ENCODE assay signal across 16 cellular contexts in the genomic region with DNA sequence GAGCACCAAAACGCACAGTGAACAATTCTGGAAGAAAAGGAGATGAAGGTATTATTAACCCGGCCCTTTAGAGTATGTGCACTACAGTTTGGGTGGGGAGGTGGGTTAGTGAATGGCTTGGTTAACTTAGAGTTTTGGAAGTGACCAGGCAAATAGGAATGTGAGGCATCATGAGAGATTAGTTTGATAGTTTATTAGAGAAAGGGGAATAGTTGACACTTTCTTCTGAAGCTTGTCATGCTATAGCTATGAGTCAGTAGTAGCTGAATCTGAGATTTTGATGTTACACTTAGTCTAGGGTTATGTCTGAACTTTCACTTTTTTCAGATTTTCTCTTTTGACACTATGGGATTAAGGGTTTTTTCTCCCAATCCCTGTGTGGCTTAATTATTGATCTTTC.
"Had no signal": no experiment of that assay in that cellular context is flagged by ENCODE, and none has a peak within 500 bp of the region (broad histone marks: within the 10 kb centered on the region; RNA-seq: fewer than 3 reads in every experiment).

No MANE protein-coding gene starts in this region.

- H3K27me3 ChIP-seq: esophagus muscularis mucosa, left lung, sigmoid colon, upper lobe of right lung had no signal

- H3K4me1 ChIP-seq: esophagus muscularis mucosa, left lung, sigmoid colon, upper lobe of right lung had no signal

- H3K27ac Mint-ChIP-seq: activated CD8-positive, alpha-beta T cell treated with anti-CD3 and anti-CD28 coated beads for 36 hours; activated naive CD8-positive, alpha-beta T cell treated with anti-CD3 and anti-CD28 coated beads, Interleukin-2, amount 50 U/mL, for 24 hours; activated T-cell treated with anti-CD3 and anti-CD28 coated beads, Interleukin-2, amount 50 U/mL, for 72 hours; nephron; stimulated activated naive CD8-positive, alpha-beta T cell treated with anti-CD3 and anti-CD28 coated beads, Interleukin-15, Interleukin-2, amounts not matched to agents 100 ng/mL and 50 ng/mL, for 24 hours had no signal

- DNase-seq: activated CD4-positive, alpha-beta T cell treated with anti-CD3 and anti-CD28 coated beads for 4 hours; activated CD8-positive, alpha-beta memory T cell treated with anti-CD3 and anti-CD28 coated beads, Interleukin-2, amount 50 U/mL, for 4 hours; activated CD8-positive, alpha-beta T cell treated with anti-CD3 and anti-CD28 coated beads for 36 hours; activated naive CD4-positive, alpha-beta T cell treated with Interleukin-2 at 50 U/mL for 16 hours; activated naive CD8-positive, alpha-beta T cell treated with anti-CD3 and anti-CD28 coated beads, Interleukin-2, amount 50 U/mL, for 24 hours; activated T-cell treated with anti-CD3 and anti-CD28 coated beads, Interleukin-2, amount 50 U/mL, for 72 hours; left lung; mesendoderm; sigmoid colon; stimulated activated CD4-positive, alpha-beta T cell treated with anti-CD3 and anti-CD28 coated beads, Interleukin-4, amount 100 ng/mL, for 24 hours; T-helper 1 cell; upper lobe of right lung; WERI-Rb-1 had no signal

- H3K27me3 Mint-ChIP-seq: activated naive CD8-positive, alpha-beta T cell treated with anti-CD3 and anti-CD28 coated beads, Interleukin-2, amount 50 U/mL, for 24 hours; stimulated activated naive CD8-positive, alpha-beta T cell treated with anti-CD3 and anti-CD28 coated beads, Interleukin-15, Interleukin-2, amounts not matched to agents 100 ng/mL and 50 ng/mL, for 24 hours had no signal

- H3K27ac ChIP-seq: esophagus muscularis mucosa, left lung, sigmoid colon, upper lobe of right lung, WERI-Rb-1 had no signal

- H3K4me1 Mint-ChIP-seq: activated naive CD8-positive, alpha-beta T cell treated with anti-CD3 and anti-CD28 coated beads, Interleukin-2, amount 50 U/mL, for 24 hours; nephron had no signal

- H3K9me3 ChIP-seq: upper lobe of right lung had no signal

- H3K36me3 ChIP-seq: esophagus muscularis mucosa, left lung, sigmoid colon, upper lobe of right lung, WERI-Rb-1 had no signal

- H3K4me3 Mint-ChIP-seq: activated CD8-positive, alpha-beta T cell treated with anti-CD3 and anti-CD28 coated beads for 36 hours; activated naive CD8-positive, alpha-beta T cell treated with anti-CD3 and anti-CD28 coated beads, Interleukin-2, amount 50 U/mL, for 24 hours; activated T-cell treated with anti-CD3 and anti-CD28 coated beads, Interleukin-2, amount 50 U/mL, for 72 hours; nephron; stimulated activated naive CD8-positive, alpha-beta T cell treated with anti-CD3 and anti-CD28 coated beads, Interleukin-15, Interleukin-2, amounts not matched to agents 100 ng/mL and 50 ng/mL, for 24 hours had no signal

- H3K4me3 ChIP-seq: esophagus muscularis mucosa, left lung, sigmoid colon, upper lobe of right lung had no signal

- ATAC-seq: activated CD8-positive, alpha-beta T cell treated with anti-CD3 and anti-CD28 coated beads for 36 hours; activated naive CD8-positive, alpha-beta T cell treated with anti-CD3 and anti-CD28 coated beads, Interleukin-2, amount 50 U/mL, for 24 hours; activated T-cell treated with anti-CD3 and anti-CD28 coated beads, Interleukin-2, amount 50 U/mL, for 72 hours; left lung; upper lobe of right lung had no signal
